9 cellular contexts compared by ENCODE assay signal in genomic region chr14:100587248-100587762, GRCh38. TPM values are rescaled to one million over a fixed set of nuclear protein-coding genes. Genes with fewer than 3 reads are reported as not detected.
DNase-seq lines count a peak whose midpoint lies in the region; ATAC-seq, FAIRE-seq and TF ChIP-seq lines count a peak whose summit lies in the region.
"Had no signal": no experiment of that assay in that cellular context is flagged by ENCODE, and none has a peak within 500 bp of the region (broad histone marks: within the 10 kb centered on the region; RNA-seq: fewer than 3 reads in every experiment).

BEGAIN (minus strand) TSS chr14:100587417; CDS start chr14:100587290, 127 bp downstream.

- no peak for FAIRE-seq in endothelial cell of umbilical vein (lab: Jason Lieb, UNC)
- FAIRE-seq: islet of Langerhans had no signal

- BruUV-seq in endothelial cell of umbilical vein (replicated peaks; lab: Mats Ljungman, UMichigan): no TSS peak

- DNase-seq in NCI-H2171 (lab: John Stamatoyannopoulos, UW) (peak; percentile 61), endothelial cell of umbilical vein (ENCODE audit: low read depth, low spot score) (no peak), neural crest cell (ENCODE audit: low read depth, low spot score) (no peak), NCI-H1048 (lab: John Stamatoyannopoulos, UW) (no peak)

- POLR2A ChIA-PET in endothelial cell of umbilical vein (lab: Charles Lee): no interaction called here

- CTCF ChIA-PET in endothelial cell of umbilical vein (lab: Charles Lee): no interaction called here

- H4K20me1 ChIP-seq in BLaER1 treated with 17β-estradiol and CSF1 and Interleukin-3, amounts not matched to agents 10 nM and 100 nM: peaks cover 0 to 13% (median 0%) of the 10 kb centered on the region in 11 experiments; a peak in 5 of 22 replicates
- no peaks in the 10 kb centered on the region for H4K20me1 ChIP-seq in endothelial cell of umbilical vein (replicated peaks; ENCODE audit: control insufficient read depth, extremely low read depth, insufficient read depth, low read length)

- H3K27me3 ChIP-seq in BLaER1 treated with 17β-estradiol and CSF1 and Interleukin-3, amounts not matched to agents 10 nM and 100 nM: peaks cover 15 to 32% (median 22%) of the 10 kb centered on the region in 11 experiments; a peak in 21 of 22 replicates
- peaks cover 11 to 13% of the 10 kb centered on the region in 2 experiments for H3K27me3 ChIP-seq in endothelial cell of umbilical vein (ENCODE audit: control insufficient read depth in 2 of 2, insufficient read depth in 2 of 2, low read length in 2 of 2)

- peak within 1 kb of the TSS in 10 of 11 experiments; percentile 55 to 77 (median 73); a peak in 20 of 22 replicates for H3K9ac ChIP-seq in BLaER1 treated with 17β-estradiol and CSF1 and Interleukin-3, amounts not matched to agents 10 nM and 100 nM
- no peak within 1 kb of the TSS for H3K9ac ChIP-seq in endothelial cell of umbilical vein (replicated peaks; ENCODE audit: extremely low read depth, insufficient read depth, low read length)

- H3K79me2 ChIP-seq in endothelial cell of umbilical vein (ENCODE audit: control insufficient read depth, insufficient read depth, low read length): no peaks in the 10 kb centered on the region

- intact Hi-C loops in endothelial cell of umbilical vein (cut with micrococcal nuclease): no loop called here

- H3K4me3 Mint-ChIP-seq in neural crest cell: peak within 1 kb of the TSS; percentile 70

- peak within 1 kb of the TSS; percentile 93 to 100 (median 99) for H3K4me2 ChIP-seq in BLaER1 treated with 17β-estradiol and CSF1 and Interleukin-3, amounts not matched to agents 10 nM and 100 nM
- peak within 1 kb of the TSS; percentile 65 for H3K4me2 ChIP-seq in endothelial cell of umbilical vein (ENCODE audit: insufficient read depth, low read length)

- peak within 1 kb of the TSS; percentile 82 for H2AFZ ChIP-seq in endothelial cell of umbilical vein (ENCODE audit: low read depth, low read length)

- no peaks in the 10 kb centered on the region for H3K4me1 Mint-ChIP-seq in neural crest cell

- no peaks in the 10 kb centered on the region for H3K9me3 Mint-ChIP-seq in neural crest cell

- TF ChIP-seq POLR2A in endothelial cell of umbilical vein (IDR thresholded peaks at IDR 0.05; ENCODE audit: low read depth, low read length): no peak

- H3K27me3 Mint-ChIP-seq in neural crest cell (ENCODE audit: low read depth): peaks cover 45% of the 10 kb centered on the region

- dilution Hi-C loops in endothelial cell of umbilical vein (cut with MboI; ENCODE audit: extremely low pct_ligation_motif_present, low sequenced_read_pairs): no loop called here

- no peaks in the 10 kb centered on the region for H3K9me1 ChIP-seq in endothelial cell of umbilical vein (replicated peaks; ENCODE audit: control insufficient read depth, extremely low read depth, insufficient read depth, low read length)

- H3K4me1 ChIP-seq in BLaER1 treated with 17β-estradiol and CSF1 and Interleukin-3, amounts not matched to agents 10 nM and 100 nM: peaks cover 11 to 43% (median 38%) of the 10 kb centered on the region in 10 experiments; a peak in 19 of 20 replicates
- H3K4me1 ChIP-seq in endothelial cell of umbilical vein (ENCODE audit: control insufficient read depth, extremely low read depth, insufficient read depth, low read length): peaks cover 6% of the 10 kb centered on the region

- H3K36me3 Mint-ChIP-seq in neural crest cell (ENCODE audit: low read depth): no peaks in the 10 kb centered on the region

- H3K4me3 ChIP-seq in BLaER1 treated with 17β-estradiol and CSF1 and Interleukin-3, amounts not matched to agents 10 nM and 100 nM: peak within 1 kb of the TSS; percentile 56 to 78 (median 67)
- H3K4me3 ChIP-seq in endothelial cell of umbilical vein (replicated peaks in 1 of 3; ENCODE audit: insufficient read depth in 1 of 3, low read depth in 1 of 3, low read length in 3 of 3): peak within 1 kb of the TSS in 2 of 3 experiments; percentile 33 to 36

- no peak for TF ChIP-seq CTCF in endothelial cell of umbilical vein (IDR thresholded peaks at IDR 0.05; ENCODE audit: extremely low read depth in 1 of 2, insufficient read depth in 1 of 2, low read depth in 1 of 2, low read length in 2 of 2)
- TF ChIP-seq CTCF in neural crest cell (conservative IDR thresholded peaks at IDR 0.05): no peak

- H3K9me3 ChIP-seq in BLaER1 treated with 17β-estradiol and CSF1 and Interleukin-3, amounts not matched to agents 10 nM and 100 nM (replicated peaks in 1 of 11): no peaks in the 10 kb centered on the region
- no peaks in the 10 kb centered on the region for H3K9me3 ChIP-seq in endothelial cell of umbilical vein (replicated peaks; ENCODE audit: control insufficient read depth, insufficient read depth, low read length)

- ATAC-seq in HG03354 (IDR thresholded peaks at IDR 0.05; ENCODE audit: poor library complexity, severe bottlenecking, unreplicated experiment) (no peak), HG02678 (IDR thresholded peaks at IDR 0.05; ENCODE audit: unreplicated experiment) (no peak), GM18907 (IDR thresholded peaks at IDR 0.05; ENCODE audit: unreplicated experiment) (no peak)

- no peak within 1 kb of the TSS for H3K27ac Mint-ChIP-seq in neural crest cell (ENCODE audit: unreplicated experiment)

- peak within 1 kb of the TSS in 9 of 11 experiments; percentile 56 to 77 (median 68); a peak in 16 of 22 replicates for H3K27ac ChIP-seq in BLaER1 treated with 17β-estradiol and CSF1 and Interleukin-3, amounts not matched to agents 10 nM and 100 nM
- no peak within 1 kb of the TSS for H3K27ac ChIP-seq in endothelial cell of umbilical vein (ENCODE audit: insufficient read depth, low read depth, low read length)

- H3K36me3 ChIP-seq in BLaER1 treated with 17β-estradiol and CSF1 and Interleukin-3, amounts not matched to agents 10 nM and 100 nM: no peaks in the 10 kb centered on the region
- no peaks in the 10 kb centered on the region for H3K36me3 ChIP-seq in endothelial cell of umbilical vein (ENCODE audit: control insufficient read depth in 2 of 2, extremely low read depth in 1 of 2, insufficient read depth in 2 of 2, low read length in 2 of 2)

TF ChIP-seq in endothelial cell of umbilical vein, 7 proteins besides CTCF, POLR2A, EP300 and RAD21:
- TF ChIP-seq JUN (IDR thresholded peaks at IDR 0.05; ENCODE audit: borderline replicate concordance, insufficient read depth, insufficient read length, low read depth): no peak

RNA-seq across cellular contexts. Expression of gene BEGAIN, which starts in this region (rescaled TPM):
- total RNA-seq in endothelial cell of umbilical vein (0.46 and 0.49 TPM in 2 replicates), neural crest cell (3.0 and 4.8 TPM in 2 replicates)
- 0.14 TPM in 1 of 2 replicates, not detected in the other for polyA plus RNA-seq in endothelial cell of umbilical vein
- polyA plus RNA-seq in endothelial cell of umbilical vein (2011; cell fraction: cytosol; rRNA removed): 0.10 and 0.20 TPM in 2 replicates
- polyA plus RNA-seq in endothelial cell of umbilical vein (2011; cell fraction: nucleus; rRNA removed): 0.22 and 0.68 TPM in 2 replicates
- polyA plus RNA-seq in endothelial cell of umbilical vein (2012): 0.12 and 0.17 TPM in 2 replicates
- 1.1 TPM in 1 of 2 replicates, not detected in the other for polyA minus RNA-seq in endothelial cell of umbilical vein
- 24.8 TPM for polyA minus RNA-seq in endothelial cell of umbilical vein (2011; cell fraction: cytosol; rRNA and poly(A)+ RNA removed)
- 0.82 TPM in 1 of 2 replicates, not detected in the other for polyA minus RNA-seq in endothelial cell of umbilical vein (2011; cell fraction: nucleus; rRNA and poly(A)+ RNA removed)
